ENCODE assay signal across 7 cellular contexts in genomic region chr12:56029666-56030293, GRCh38. TPM values are rescaled to one million over a fixed set of nuclear protein-coding genes. Genes with fewer than 3 reads are reported as not detected.
DNase-seq lines count a peak whose midpoint lies in the region; ATAC-seq and TF ChIP-seq lines count a peak whose summit lies in the region.

No MANE protein-coding gene starts in this region.

- no peaks in the 10 kb centered on the region for H3K27me3 ChIP-seq in Peyer's patch
- H3K27me3 ChIP-seq in neuronal stem cell (ENCODE audit: control insufficient read depth in 3 of 3, insufficient read depth in 3 of 3, low read depth in 1 of 3, low read length in 3 of 3): no peaks in the 10 kb centered on the region

- no peak overlapping the region for H2BK12ac ChIP-seq in neuronal stem cell (ENCODE audit: low read length)

- no peak overlapping the region for H3K4me3 ChIP-seq in Peyer's patch
- no peak overlapping the region for H3K4me3 ChIP-seq in neuronal stem cell (ENCODE audit: low read length in 2 of 2)

- no CpG with 5 or more reads among the region's 6 CpGs for WGBS in neuronal stem cell (ENCODE audit: extremely low coverage in 2 of 2, insufficient read length in 2 of 2, insufficient replicate concordance in 1 of 2), 2 donors

- no peaks in the 10 kb centered on the region for H3K9me3 ChIP-seq in Peyer's patch
- peaks cover 0 to 2% of the 10 kb centered on the region in 2 donors for H3K9me3 ChIP-seq in neuronal stem cell (replicated peaks in 1 of 2; ENCODE audit: control insufficient read depth in 2 of 2, insufficient read depth in 1 of 2, low read depth in 1 of 2, low read length in 2 of 2)

- H3K36me3 Mint-ChIP-seq in stimulated activated naive CD8-positive, alpha-beta T cell treated with anti-CD3 and anti-CD28 coated beads, Interleukin-15, Interleukin-2, amounts not matched to agents 100 ng/mL and 50 ng/mL, for 24 hours (ENCODE audit: low read depth): peaks cover 64% of the 10 kb centered on the region

- no peak overlapping the region for H3K18ac ChIP-seq in neuronal stem cell (ENCODE audit: low read length)

- no peak overlapping the region for H2AK5ac ChIP-seq in neuronal stem cell (ENCODE audit: low read depth, low read length)

- no peak overlapping the region for H2BK5ac ChIP-seq in neuronal stem cell (ENCODE audit: low read length)

- no peak overlapping the region for H3K9ac ChIP-seq in neuronal stem cell (ENCODE audit: low read depth, low read length, poor library complexity)

- no peak for TF ChIP-seq POLR2A in Peyer's patch (IDR thresholded peaks at IDR 0.05)

- H3K4me1 ChIP-seq in Peyer's patch (no peaks in the 10 kb centered on the region), neuronal stem cell (ENCODE audit: control insufficient read depth in 2 of 2, insufficient read depth in 1 of 2, low read depth in 1 of 2, low read length in 2 of 2) (no peaks in the 10 kb centered on the region)

- no peak overlapping the region for H4K91ac ChIP-seq in neuronal stem cell (ENCODE audit: low read depth, low read length, poor library complexity)

- H3K36me3 ChIP-seq in Peyer's patch (peaks cover 0 to 44% (median 0%) of the 10 kb centered on the region in 3 donors), neuronal stem cell (replicated peaks in 1 of 2; ENCODE audit: control insufficient read depth in 2 of 2, insufficient read depth in 2 of 2, low read length in 2 of 2) (peaks cover 47 to 95% of the 10 kb centered on the region in 2 donors)

- DNase-seq in ELF-1 (ENCODE audit: low read depth, low spot score): peak; percentile 40
- DNase-seq in Peyer's patch: peak in 1 of 3 donors; percentile 68
- DNase-seq in amniotic stem cell (lab: John Stamatoyannopoulos, UW): peak; percentile 61
- peak; percentile 67 for DNase-seq in iPS-NIHi7 (ENCODE audit: extremely low spot score)
- no peak for DNase-seq in neuronal stem cell (ENCODE audit: low spot score)

- H3K27ac ChIP-seq in Peyer's patch (no peak overlapping the region), neuronal stem cell (replicated peaks; ENCODE audit: low read length) (no peak overlapping the region)

- H3K27me3 Mint-ChIP-seq in stimulated activated naive CD8-positive, alpha-beta T cell treated with anti-CD3 and anti-CD28 coated beads, Interleukin-15, Interleukin-2, amounts not matched to agents 100 ng/mL and 50 ng/mL, for 24 hours: no peaks in the 10 kb centered on the region

- H2BK15ac ChIP-seq in neuronal stem cell (ENCODE audit: low read length): no peak overlapping the region

- H3K79me1 ChIP-seq in neuronal stem cell (ENCODE audit: low read depth, low read length): peaks cover 2% of the 10 kb centered on the region

- H4K8ac ChIP-seq in neuronal stem cell (ENCODE audit: low read depth, low read length): no peak overlapping the region

- no peak overlapping the region for H3K14ac ChIP-seq in neuronal stem cell (ENCODE audit: low read length)

- H3K4me1 Mint-ChIP-seq in stimulated activated naive CD8-positive, alpha-beta T cell treated with anti-CD3 and anti-CD28 coated beads, Interleukin-15, Interleukin-2, amounts not matched to agents 100 ng/mL and 50 ng/mL, for 24 hours (ENCODE audit: low read depth): peaks cover 61% of the 10 kb centered on the region

- no peak overlapping the region for H3K4ac ChIP-seq in neuronal stem cell (ENCODE audit: low read length)

- peak; percentile 60 for ATAC-seq in HG03175 (IDR thresholded peaks at IDR 0.05; ENCODE audit: unreplicated experiment)

- H3K9me3 Mint-ChIP-seq in stimulated activated naive CD8-positive, alpha-beta T cell treated with anti-CD3 and anti-CD28 coated beads, Interleukin-15, Interleukin-2, amounts not matched to agents 100 ng/mL and 50 ng/mL, for 24 hours: no peaks in the 10 kb centered on the region

- peak overlapping the region; percentile 33 for H3K27ac Mint-ChIP-seq in stimulated activated naive CD8-positive, alpha-beta T cell treated with anti-CD3 and anti-CD28 coated beads, Interleukin-15, Interleukin-2, amounts not matched to agents 100 ng/mL and 50 ng/mL, for 24 hours

- no peak overlapping the region for H3K4me3 Mint-ChIP-seq in stimulated activated naive CD8-positive, alpha-beta T cell treated with anti-CD3 and anti-CD28 coated beads, Interleukin-15, Interleukin-2, amounts not matched to agents 100 ng/mL and 50 ng/mL, for 24 hours

- H2BK120ac ChIP-seq in neuronal stem cell (ENCODE audit: low read depth, low read length): no peak overlapping the region

- TF ChIP-seq CTCF in Peyer's patch (IDR thresholded peaks at IDR 0.05): peak in 5 of 6 experiments; percentile 45 to 72 (median 70)

- H3K4me2 ChIP-seq in neuronal stem cell (ENCODE audit: insufficient read depth, low read length, poor library complexity, severe bottlenecking): no peak overlapping the region

- H2AFZ ChIP-seq in neuronal stem cell (ENCODE audit: low read length): no peak overlapping the region

- no peak overlapping the region for H3K23ac ChIP-seq in neuronal stem cell (ENCODE audit: low read depth, low read length, poor library complexity)

RNA-seq across cellular contexts. Expression of gene IKZF4, which starts 8.9 kb away (rescaled TPM):
- 1 to 10 TPM; 2.8 to 7.4 (median 3.6) TPM for total RNA-seq in Peyer's patch
- polyA plus RNA-seq in neuronal stem cell (2013, experiment 1 of 2): 9.9 TPM
- polyA plus RNA-seq in neuronal stem cell (2013, experiment 2 of 2): 9.8 TPM

RNA-seq across cellular contexts. Expression of gene RPS26, which starts 11.9 kb away (rescaled TPM):
- 1,000 to 10,000 TPM in 1 of 4 donors, 100 to 1,000 TPM in 3; 564 to 1,937 (median 779) TPM for total RNA-seq in Peyer's patch
- 589 TPM for polyA plus RNA-seq in neuronal stem cell (2013, experiment 1 of 2)
- 551 TPM for polyA plus RNA-seq in neuronal stem cell (2013, experiment 2 of 2)

RNA-seq across cellular contexts. Expression of gene SUOX, which starts 32.7 kb away (rescaled TPM):
- total RNA-seq in Peyer's patch: 10 to 100 TPM; 16.5 to 38.9 (median 27.0) TPM
- 17.3 TPM for polyA plus RNA-seq in neuronal stem cell (2013, experiment 1 of 2)
- polyA plus RNA-seq in neuronal stem cell (2013, experiment 2 of 2): 18.0 TPM

RNA-seq across cellular contexts. Expression of gene ERBB3, which starts 50.2 kb away (rescaled TPM):
- total RNA-seq in Peyer's patch: 100 to 1,000 TPM in 3 of 4 donors, 10 to 100 TPM in 1; 61.9 to 532 (median 451) TPM
- 4.2 TPM for polyA plus RNA-seq in neuronal stem cell (2013, experiment 1 of 2)
- polyA plus RNA-seq in neuronal stem cell (2013, experiment 2 of 2): 3.8 TPM

RNA-seq across cellular contexts. Expression of gene RAB5B, which starts 55.9 kb away (rescaled TPM):
- total RNA-seq in Peyer's patch: 10 to 100 TPM; 70.7 to 96.6 (median 84.2) TPM
- polyA plus RNA-seq in neuronal stem cell (2013, experiment 1 of 2): 90.1 TPM
- polyA plus RNA-seq in neuronal stem cell (2013, experiment 2 of 2): 89.7 TPM
